1 cellular context compared by ENCODE assay signal in the genomic region with DNA sequence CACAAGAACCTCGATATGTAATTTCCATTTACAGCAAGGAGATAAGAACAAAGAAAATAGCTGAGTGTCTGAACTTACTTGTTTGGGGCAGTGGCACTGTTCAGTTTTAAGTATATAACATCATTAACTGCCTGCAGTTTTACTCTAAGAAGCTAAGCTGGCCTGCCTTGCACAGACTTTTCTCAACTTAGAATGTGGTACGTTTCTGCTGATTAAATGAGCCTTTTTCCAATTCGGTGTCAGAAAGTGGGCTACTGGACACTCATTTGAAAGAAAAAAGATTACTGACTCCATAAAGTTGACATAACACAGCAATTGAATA.
TF ChIP-seq lines count a peak whose summit lies in the region.

No MANE protein-coding gene starts in this region.

TF ChIP-seq in GM23338, 12 proteins besides CTCF, POLR2A, EP300 and RAD21 (continued from another document):
- TF ChIP-seq, protein P1, sequence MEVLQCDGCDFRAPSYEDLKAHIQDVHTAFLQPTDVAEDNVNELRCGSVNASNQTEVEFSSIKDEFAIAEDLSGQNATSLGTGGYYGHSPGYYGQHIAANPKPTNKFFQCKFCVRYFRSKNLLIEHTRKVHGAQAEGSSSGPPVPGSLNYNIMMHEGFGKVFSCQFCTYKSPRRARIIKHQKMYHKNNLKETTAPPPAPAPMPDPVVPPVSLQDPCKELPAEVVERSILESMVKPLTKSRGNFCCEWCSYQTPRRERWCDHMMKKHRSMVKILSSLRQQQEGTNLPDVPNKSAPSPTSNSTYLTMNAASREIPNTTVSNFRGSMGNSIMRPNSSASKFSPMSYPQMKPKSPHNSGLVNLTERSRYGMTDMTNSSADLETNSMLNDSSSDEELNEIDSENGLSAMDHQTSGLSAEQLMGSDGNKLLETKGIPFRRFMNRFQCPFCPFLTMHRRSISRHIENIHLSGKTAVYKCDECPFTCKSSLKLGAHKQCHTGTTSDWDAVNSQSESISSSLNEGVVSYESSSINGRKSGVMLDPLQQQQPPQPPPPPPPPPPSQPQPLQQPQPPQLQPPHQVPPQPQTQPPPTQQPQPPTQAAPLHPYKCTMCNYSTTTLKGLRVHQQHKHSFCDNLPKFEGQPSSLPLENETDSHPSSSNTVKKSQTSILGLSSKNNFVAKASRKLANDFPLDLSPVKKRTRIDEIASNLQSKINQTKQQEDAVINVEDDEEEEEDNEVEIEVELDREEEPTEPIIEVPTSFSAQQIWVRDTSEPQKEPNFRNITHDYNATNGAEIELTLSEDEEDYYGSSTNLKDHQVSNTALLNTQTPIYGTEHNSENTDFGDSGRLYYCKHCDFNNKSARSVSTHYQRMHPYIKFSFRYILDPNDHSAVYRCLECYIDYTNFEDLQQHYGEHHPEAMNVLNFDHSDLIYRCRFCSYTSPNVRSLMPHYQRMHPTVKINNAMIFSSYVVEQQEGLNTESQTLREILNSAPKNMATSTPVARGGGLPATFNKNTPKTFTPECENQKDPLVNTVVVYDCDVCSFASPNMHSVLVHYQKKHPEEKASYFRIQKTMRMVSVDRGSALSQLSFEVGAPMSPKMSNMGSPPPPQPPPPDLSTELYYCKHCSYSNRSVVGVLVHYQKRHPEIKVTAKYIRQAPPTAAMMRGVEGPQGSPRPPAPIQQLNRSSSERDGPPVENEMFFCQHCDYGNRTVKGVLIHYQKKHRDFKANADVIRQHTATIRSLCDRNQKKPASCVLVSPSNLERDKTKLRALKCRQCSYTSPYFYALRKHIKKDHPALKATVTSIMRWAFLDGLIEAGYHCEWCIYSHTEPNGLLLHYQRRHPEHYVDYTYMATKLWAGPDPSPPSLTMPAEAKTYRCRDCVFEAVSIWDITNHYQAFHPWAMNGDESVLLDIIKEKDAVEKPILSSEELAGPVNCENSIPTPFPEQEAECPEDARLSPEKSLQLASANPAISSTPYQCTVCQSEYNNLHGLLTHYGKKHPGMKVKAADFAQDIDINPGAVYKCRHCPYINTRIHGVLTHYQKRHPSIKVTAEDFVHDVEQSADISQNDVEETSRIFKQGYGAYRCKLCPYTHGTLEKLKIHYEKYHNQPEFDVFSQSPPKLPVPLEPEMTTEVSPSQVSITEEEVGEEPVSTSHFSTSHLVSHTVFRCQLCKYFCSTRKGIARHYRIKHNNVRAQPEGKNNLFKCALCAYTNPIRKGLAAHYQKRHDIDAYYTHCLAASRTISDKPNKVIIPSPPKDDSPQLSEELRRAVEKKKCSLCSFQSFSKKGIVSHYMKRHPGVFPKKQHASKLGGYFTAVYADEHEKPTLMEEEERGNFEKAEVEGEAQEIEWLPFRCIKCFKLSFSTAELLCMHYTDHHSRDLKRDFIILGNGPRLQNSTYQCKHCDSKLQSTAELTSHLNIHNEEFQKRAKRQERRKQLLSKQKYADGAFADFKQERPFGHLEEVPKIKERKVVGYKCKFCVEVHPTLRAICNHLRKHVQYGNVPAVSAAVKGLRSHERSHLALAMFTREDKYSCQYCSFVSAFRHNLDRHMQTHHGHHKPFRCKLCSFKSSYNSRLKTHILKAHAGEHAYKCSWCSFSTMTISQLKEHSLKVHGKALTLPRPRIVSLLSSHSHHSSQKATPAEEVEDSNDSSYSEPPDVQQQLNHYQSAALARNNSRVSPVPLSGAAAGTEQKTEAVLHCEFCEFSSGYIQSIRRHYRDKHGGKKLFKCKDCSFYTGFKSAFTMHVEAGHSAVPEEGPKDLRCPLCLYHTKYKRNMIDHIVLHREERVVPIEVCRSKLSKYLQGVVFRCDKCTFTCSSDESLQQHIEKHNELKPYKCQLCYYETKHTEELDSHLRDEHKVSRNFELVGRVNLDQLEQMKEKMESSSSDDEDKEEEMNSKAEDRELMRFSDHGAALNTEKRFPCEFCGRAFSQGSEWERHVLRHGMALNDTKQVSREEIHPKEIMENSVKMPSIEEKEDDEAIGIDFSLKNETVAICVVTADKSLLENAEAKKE (CRISPR knock-in tag; IDR thresholded peaks at IDR 0.05) = no peak
- TF ChIP-seq CREB1 (CRISPR knock-in tag; IDR thresholded peaks at IDR 0.05; ENCODE audit: low read depth) = no peak
- no peak for TF ChIP-seq JUNB (IDR thresholded peaks at IDR 0.05; ENCODE audit: unreplicated experiment)
- TF ChIP-seq EZH2 (IDR thresholded peaks at IDR 0.05; ENCODE audit: low read depth, unreplicated experiment) = no peak
